ENCODE assay signal across 1 cellular context in genomic region chr2:121722479-121722878, GRCh38.
A peak's percentile ranks its signal among the peaks of the same experiment; 100 is the strongest.
TF ChIP-seq lines count a peak whose summit lies in the region.

No MANE protein-coding gene starts in this region.

TF ChIP-seq in K562, 482 proteins besides CTCF, POLR2A, EP300 and RAD21 (continued from another document and continues in another):
- peak; percentile 46; the same call in 1 of the 2 replicates for TF ChIP-seq JUND (IDR thresholded peaks at IDR 0.05; ENCODE audit: borderline replicate concordance, low read depth, low read length)
- TF ChIP-seq JUND (tag; IDR thresholded peaks at IDR 0.05; ENCODE audit: borderline replicate concordance, low read depth, low read length), result no peak
- no peak for TF ChIP-seq NR2F6 (CRISPR knock-in tag; IDR thresholded peaks at IDR 0.05)
- TF ChIP-seq ZNF217 (CRISPR knock-in tag; IDR thresholded peaks at IDR 0.05), result no peak
- TF ChIP-seq E2F5 (CRISPR knock-in tag; IDR thresholded peaks at IDR 0.05), result no peak
- TF ChIP-seq IRF9 (tag; IDR thresholded peaks at IDR 0.05), result no peak
- TF ChIP-seq CBFA2T3 (IDR thresholded peaks at IDR 0.05), result no peak
- no peak for TF ChIP-seq FOXK2 (conservative IDR thresholded peaks at IDR 0.05 in 1 of 2, IDR thresholded peaks at IDR 0.05 in 1 of 2; ENCODE audit: low read depth in 2 of 2)
- TF ChIP-seq, protein P1, sequence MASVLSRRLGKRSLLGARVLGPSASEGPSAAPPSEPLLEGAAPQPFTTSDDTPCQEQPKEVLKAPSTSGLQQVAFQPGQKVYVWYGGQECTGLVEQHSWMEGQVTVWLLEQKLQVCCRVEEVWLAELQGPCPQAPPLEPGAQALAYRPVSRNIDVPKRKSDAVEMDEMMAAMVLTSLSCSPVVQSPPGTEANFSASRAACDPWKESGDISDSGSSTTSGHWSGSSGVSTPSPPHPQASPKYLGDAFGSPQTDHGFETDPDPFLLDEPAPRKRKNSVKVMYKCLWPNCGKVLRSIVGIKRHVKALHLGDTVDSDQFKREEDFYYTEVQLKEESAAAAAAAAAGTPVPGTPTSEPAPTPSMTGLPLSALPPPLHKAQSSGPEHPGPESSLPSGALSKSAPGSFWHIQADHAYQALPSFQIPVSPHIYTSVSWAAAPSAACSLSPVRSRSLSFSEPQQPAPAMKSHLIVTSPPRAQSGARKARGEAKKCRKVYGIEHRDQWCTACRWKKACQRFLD (CRISPR knock-in tag; IDR thresholded peaks at IDR 0.05), result no peak
- no peak for TF ChIP-seq ZNF79 (CRISPR knock-in tag; IDR thresholded peaks at IDR 0.05; ENCODE audit: low read depth)
- TF ChIP-seq ZNF408 (CRISPR knock-in tag; IDR thresholded peaks at IDR 0.05; ENCODE audit: low read depth), result no peak
- TF ChIP-seq RBM22 (IDR thresholded peaks at IDR 0.05; ENCODE audit: low read depth, low read length, poor library complexity, severe bottlenecking), result no peak
- no peak for TF ChIP-seq BRF1 (IDR thresholded peaks at IDR 0.05; ENCODE audit: borderline replicate concordance, extremely low read depth, insufficient read length)
- TF ChIP-seq, protein P2, sequence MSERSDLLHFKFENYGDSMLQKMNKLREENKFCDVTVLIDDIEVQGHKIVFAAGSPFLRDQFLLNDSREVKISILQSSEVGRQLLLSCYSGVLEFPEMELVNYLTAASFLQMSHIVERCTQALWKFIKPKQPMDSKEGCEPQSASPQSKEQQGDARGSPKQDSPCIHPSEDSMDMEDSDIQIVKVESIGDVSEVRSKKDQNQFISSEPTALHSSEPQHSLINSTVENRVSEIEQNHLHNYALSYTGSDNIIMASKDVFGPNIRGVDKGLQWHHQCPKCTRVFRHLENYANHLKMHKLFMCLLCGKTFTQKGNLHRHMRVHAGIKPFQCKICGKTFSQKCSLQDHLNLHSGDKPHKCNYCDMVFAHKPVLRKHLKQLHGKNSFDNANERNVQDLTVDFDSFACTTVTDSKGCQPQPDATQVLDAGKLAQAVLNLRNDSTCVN (CRISPR knock-in tag; IDR thresholded peaks at IDR 0.05), result no peak
- no peak for TF ChIP-seq MAFF (IDR thresholded peaks at IDR 0.05; ENCODE audit: low read length)
- 0 out of 2 replicates have a peak, but pooled peaks have one; percentile 27 for TF ChIP-seq CXXC5 (CRISPR knock-in tag; IDR thresholded peaks at IDR 0.05)
- no peak for TF ChIP-seq ZNF780A (CRISPR knock-in tag; IDR thresholded peaks at IDR 0.05)
- TF ChIP-seq NCOR1 (IDR thresholded peaks at IDR 0.05), result no peak
- no peak for TF ChIP-seq ZNF318 (IDR thresholded peaks at IDR 0.05; ENCODE audit: borderline replicate concordance in 1 of 2, low read depth in 1 of 2)
- TF ChIP-seq TARDBP (IDR thresholded peaks at IDR 0.05), result no peak
- TF ChIP-seq ARID1B (IDR thresholded peaks at IDR 0.05), result peak; percentile 50
- TF ChIP-seq NCOA6 (IDR thresholded peaks at IDR 0.05), result no peak
- TF ChIP-seq, protein P3, sequence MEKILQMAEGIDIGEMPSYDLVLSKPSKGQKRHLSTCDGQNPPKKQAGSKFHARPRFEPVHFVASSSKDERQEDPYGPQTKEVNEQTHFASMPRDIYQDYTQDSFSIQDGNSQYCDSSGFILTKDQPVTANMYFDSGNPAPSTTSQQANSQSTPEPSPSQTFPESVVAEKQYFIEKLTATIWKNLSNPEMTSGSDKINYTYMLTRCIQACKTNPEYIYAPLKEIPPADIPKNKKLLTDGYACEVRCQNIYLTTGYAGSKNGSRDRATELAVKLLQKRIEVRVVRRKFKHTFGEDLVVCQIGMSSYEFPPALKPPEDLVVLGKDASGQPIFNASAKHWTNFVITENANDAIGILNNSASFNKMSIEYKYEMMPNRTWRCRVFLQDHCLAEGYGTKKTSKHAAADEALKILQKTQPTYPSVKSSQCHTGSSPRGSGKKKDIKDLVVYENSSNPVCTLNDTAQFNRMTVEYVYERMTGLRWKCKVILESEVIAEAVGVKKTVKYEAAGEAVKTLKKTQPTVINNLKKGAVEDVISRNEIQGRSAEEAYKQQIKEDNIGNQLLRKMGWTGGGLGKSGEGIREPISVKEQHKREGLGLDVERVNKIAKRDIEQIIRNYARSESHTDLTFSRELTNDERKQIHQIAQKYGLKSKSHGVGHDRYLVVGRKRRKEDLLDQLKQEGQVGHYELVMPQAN (IDR thresholded peaks at IDR 0.05; ENCODE audit: borderline replicate concordance), result no peak
- TF ChIP-seq MCM5 (IDR thresholded peaks at IDR 0.05; ENCODE audit: low read depth), result no peak
- TF ChIP-seq SNIP1 (IDR thresholded peaks at IDR 0.05; ENCODE audit: low read depth), result no peak
- no peak for TF ChIP-seq TRIM28 (IDR thresholded peaks at IDR 0.05)
- TF ChIP-seq BHLHE40 (IDR thresholded peaks at IDR 0.05; ENCODE audit: low read length), result no peak
- 0 out of 2 replicates have a peak, but pooled peaks have one; percentile 13 for TF ChIP-seq BCOR (IDR thresholded peaks at IDR 0.05)
- TF ChIP-seq TEAD2 (tag; IDR thresholded peaks at IDR 0.05), result no peak
- no peak for TF ChIP-seq CREB3L1 (IDR thresholded peaks at IDR 0.05; ENCODE audit: borderline replicate concordance, low read depth)
- peak; percentile 98 for TF ChIP-seq ZNF24 (IDR thresholded peaks at IDR 0.05)
- TF ChIP-seq MED1 (CRISPR knock-in tag; IDR thresholded peaks at IDR 0.05; ENCODE audit: borderline replicate concordance), result no peak
- TF ChIP-seq CREM (IDR thresholded peaks at IDR 0.05; ENCODE audit: low read depth), result no peak
- TF ChIP-seq ZNF282 (CRISPR knock-in tag; IDR thresholded peaks at IDR 0.05), result no peak
- TF ChIP-seq TFAM (CRISPR knock-in tag; conservative IDR thresholded peaks at IDR 0.05), result no peak
- no peak for TF ChIP-seq PURB (CRISPR knock-in tag; IDR thresholded peaks at IDR 0.05; ENCODE audit: low read depth)
- TF ChIP-seq, protein P4, sequence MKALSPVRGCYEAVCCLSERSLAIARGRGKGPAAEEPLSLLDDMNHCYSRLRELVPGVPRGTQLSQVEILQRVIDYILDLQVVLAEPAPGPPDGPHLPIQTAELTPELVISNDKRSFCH (CRISPR knock-in tag; IDR thresholded peaks at IDR 0.05), result no peak
- TF ChIP-seq, protein P4 (tag; IDR thresholded peaks at IDR 0.05), result no peak
- no peak for TF ChIP-seq ZNF197 (CRISPR knock-in tag; IDR thresholded peaks at IDR 0.05; ENCODE audit: low read depth)
- TF ChIP-seq RBM34 (IDR thresholded peaks at IDR 0.05; ENCODE audit: borderline replicate concordance, insufficient read depth, low read length), result no peak
- TF ChIP-seq MAFG (tag; conservative IDR thresholded peaks at IDR 0.05), result 0 out of 2 replicates have a peak, but pooled peaks have one; percentile 4
- no peak for TF ChIP-seq ZNF143 (CRISPR knock-in tag; IDR thresholded peaks at IDR 0.05)
- TF ChIP-seq RCOR1 (IDR thresholded peaks at IDR 0.05; ENCODE audit: borderline replicate concordance in 1 of 2, low read depth in 2 of 2, low read length in 2 of 2), result peak in 1 of 2 experiments; percentile 59; a peak in 1 of 4 replicates
- no peak for TF ChIP-seq ZNF280B (CRISPR knock-in tag; IDR thresholded peaks at IDR 0.05)
- TF ChIP-seq PTTG1 (tag; IDR thresholded peaks at IDR 0.05; ENCODE audit: low read depth), result no peak
- no peak for TF ChIP-seq DMBX1 (CRISPR knock-in tag; IDR thresholded peaks at IDR 0.05; ENCODE audit: borderline replicate concordance)
- TF ChIP-seq PTBP1 (IDR thresholded peaks at IDR 0.05; ENCODE audit: low read depth, low read length), result no peak
- TF ChIP-seq PHF21A (IDR thresholded peaks at IDR 0.05; ENCODE audit: borderline replicate concordance, low read depth), result no peak
- TF ChIP-seq MEF2A (IDR thresholded peaks at IDR 0.05; ENCODE audit: control insufficient read depth, low read depth, low read length), result peak; percentile 88
- TF ChIP-seq ZNF184 (CRISPR knock-in tag; IDR thresholded peaks at IDR 0.05), result no peak
- TF ChIP-seq NFE2L1 (tag; IDR thresholded peaks at IDR 0.05; ENCODE audit: borderline replicate concordance, low read depth), result no peak
- no peak for TF ChIP-seq ZNF431 (CRISPR knock-in tag; IDR thresholded peaks at IDR 0.05)
- TF ChIP-seq ZNF75A (CRISPR knock-in tag; IDR thresholded peaks at IDR 0.05), result no peak
- 0 out of 2 replicates have a peak, but pooled peaks have one; percentile 22 for TF ChIP-seq EHMT2 (IDR thresholded peaks at IDR 0.05)
